In the genomic region with DNA sequence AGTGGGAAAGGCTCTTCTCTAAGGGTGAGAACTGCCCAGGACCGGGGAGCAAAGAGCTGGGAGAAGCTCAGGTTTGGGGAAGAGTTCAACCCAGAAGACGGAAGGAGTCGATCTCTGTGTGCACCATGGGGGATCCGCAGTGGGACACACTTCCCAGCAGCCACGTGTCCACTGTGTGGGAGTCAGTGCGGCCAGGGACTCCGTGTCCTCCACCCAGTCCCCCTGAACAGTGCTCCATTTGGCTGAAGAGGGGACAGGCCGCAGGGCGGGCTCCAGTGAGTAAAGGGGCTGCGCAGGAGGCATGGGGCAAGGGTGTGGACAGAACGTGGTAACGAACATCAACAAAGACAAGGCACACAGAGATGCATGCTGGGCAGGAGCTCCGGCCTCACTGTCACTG, we compare ENCODE assay signal across 14 cellular contexts.
DNase-seq lines count a peak whose midpoint lies in the region; TF ChIP-seq lines count a peak whose summit lies in the region.
"Had no signal": no experiment of that assay in that cellular context is flagged by ENCODE, and none has a peak within 500 bp of the region (broad histone marks: within the 10 kb centered on the region; RNA-seq: fewer than 3 reads in every experiment).

No MANE protein-coding gene starts in this region.

- H3K36me3 Mint-ChIP-seq in glutamatergic neuron (ENCODE audit: unreplicated experiment) (peaks cover 5% of the 10 kb centered on the region), nephron progenitor cell (ENCODE audit: low read depth) (no peaks in the 10 kb centered on the region), type B pancreatic cell (peaks cover 7% of the 10 kb centered on the region)
- H3K36me3 Mint-ChIP-seq: CD8-positive, alpha-beta T cell had no signal

- H3K27ac Mint-ChIP-seq in glutamatergic neuron (ENCODE audit: unreplicated experiment) (peak overlapping the region; percentile 6), nephron progenitor cell (peak overlapping the region; percentile 28), type B pancreatic cell (peak overlapping the region; percentile 6)
- H3K27ac Mint-ChIP-seq: B cell; CD8-positive, alpha-beta T cell; HFFc6 had no signal

- H3K27me3 ChIP-seq in SJSA1 (replicated peaks) (no peaks in the 10 kb centered on the region), dorsolateral prefrontal cortex (peaks cover 0 to 20% (median 0%) of the 10 kb centered on the region in 45 donors)

- peak overlapping the region; percentile 85 for H3K27ac ChIP-seq in SJSA1
- H3K27ac ChIP-seq in dorsolateral prefrontal cortex = peak overlapping the region in 1 of 59 donors; percentile 21
- H3K27ac ChIP-seq: BLaER1 treated with 17β-estradiol and CSF1 and Interleukin-3, amounts not matched to agents 10 nM and 100 nM; GM23248 had no signal

- peaks cover 7% of the 10 kb centered on the region for H3K27me3 Mint-ChIP-seq in glutamatergic neuron (ENCODE audit: unreplicated experiment)
- peaks cover 7% of the 10 kb centered on the region for H3K27me3 Mint-ChIP-seq in nephron progenitor cell (ENCODE audit: low read depth, poor library complexity)
- no peaks in the 10 kb centered on the region for H3K27me3 Mint-ChIP-seq in type B pancreatic cell
- H3K27me3 Mint-ChIP-seq: B cell had no signal

- H3K4me1 Mint-ChIP-seq in glutamatergic neuron (ENCODE audit: low read depth, unreplicated experiment) = peaks cover 18% of the 10 kb centered on the region
- H3K4me1 Mint-ChIP-seq in nephron progenitor cell = peaks cover 30% of the 10 kb centered on the region
- H3K4me1 Mint-ChIP-seq in type B pancreatic cell (ENCODE audit: unreplicated experiment) = peaks cover 18% of the 10 kb centered on the region
- H3K4me1 Mint-ChIP-seq: B cell had no signal

- H3K36me3 ChIP-seq in SJSA1 = peaks cover 7% of the 10 kb centered on the region; the same call in 1 of the 2 replicates
- H3K36me3 ChIP-seq: BLaER1 treated with 17β-estradiol and CSF1 and Interleukin-3, amounts not matched to agents 10 nM and 100 nM had no signal

- peaks cover 65% of the 10 kb centered on the region for H3K9me3 ChIP-seq in SJSA1 (replicated peaks)

- DNase-seq in SJSA1 (ENCODE audit: low read depth in 1 of 2, low spot score in 2 of 2) (no peak), glutamatergic neuron (no peak), nephron progenitor cell (no peak), type B pancreatic cell (ENCODE audit: extremely low spot score, unreplicated experiment) (no peak), dorsolateral prefrontal cortex (no peak), MV-4-11 (lab: John Stamatoyannopoulos, UW) (no peak), NOMO-1 (lab: John Stamatoyannopoulos, UW; ENCODE audit: unreplicated experiment in 2 of 2) (no peak)
- DNase-seq: Calu3; CD8-positive, alpha-beta T cell; GF-D8; HFFc6 had no signal

- no peak overlapping the region for H3K4me3 Mint-ChIP-seq in glutamatergic neuron (ENCODE audit: unreplicated experiment)
- H3K4me3 Mint-ChIP-seq in nephron progenitor cell = no peak overlapping the region
- H3K4me3 Mint-ChIP-seq in type B pancreatic cell = no peak overlapping the region
- H3K4me3 Mint-ChIP-seq: B cell; CD8-positive, alpha-beta T cell; HFFc6 had no signal

- no peak for TF ChIP-seq CTCF in glutamatergic neuron (IDR thresholded peaks at IDR 0.05; ENCODE audit: partially characterized antibody, unreplicated experiment)
- TF ChIP-seq CTCF in nephron progenitor cell (IDR thresholded peaks at IDR 0.05) = no peak
- no peak for TF ChIP-seq CTCF in type B pancreatic cell (conservative IDR thresholded peaks at IDR 0.05)
- no peak for TF ChIP-seq CTCF in dorsolateral prefrontal cortex (IDR thresholded peaks at IDR 0.05 in 54 of 56, conservative IDR thresholded peaks at IDR 0.05 in 2 of 56; ENCODE audit: low read depth in 1 of 56, partially characterized antibody in 56 of 56)

- peaks cover 53% of the 10 kb centered on the region for H3K4me1 ChIP-seq in SJSA1 (replicated peaks)

- intact Hi-C loops in dorsolateral prefrontal cortex (cut with DNase I) = no loop called here

- H3K4me3 ChIP-seq in SJSA1 (peak overlapping the region; percentile 25), dorsolateral prefrontal cortex (peak overlapping the region in 1 of 59 donors; percentile 42)
- H3K4me3 ChIP-seq: BLaER1 treated with 17β-estradiol and CSF1 and Interleukin-3, amounts not matched to agents 10 nM and 100 nM; GM23248 had no signal

- H3K9me3 Mint-ChIP-seq in glutamatergic neuron (ENCODE audit: unreplicated experiment) (peaks cover 3% of the 10 kb centered on the region), nephron progenitor cell (peaks cover 19% of the 10 kb centered on the region), type B pancreatic cell (no peaks in the 10 kb centered on the region)
- H3K9me3 Mint-ChIP-seq: CD8-positive, alpha-beta T cell had no signal
